ENCODE assay signal across 10 cellular contexts in genomic region chr12:15701721-15702156, GRCh38.
DNase-seq lines count a peak whose midpoint lies in the region; ATAC-seq, FAIRE-seq and TF ChIP-seq lines count a peak whose summit lies in the region.
"Had no signal": no experiment of that assay in that cellular context is flagged by ENCODE, and none has a peak within 500 bp of the region (broad histone marks: within the 10 kb centered on the region; RNA-seq: fewer than 3 reads in every experiment).

No MANE protein-coding gene starts in this region.

- RAD21 ChIA-PET in GM12878 (lab: Charles Lee; ENCODE audit: unreplicated experiment), result interaction anchor here (0.9 to 1.0 kb wide), 2 partner anchors 31 to 95 kb away, joined by 3 to 4 read pairs; no protein-coding TSS in a partner anchor

- intact Hi-C loops in GM12878 (cut with micrococcal nuclease; ENCODE audit: unreplicated experiment), result loop anchor here (2.0 kb wide), 1 partner anchor 31 kb away; no protein-coding TSS in a partner anchor
- intact Hi-C loops in kidney (cut with DNase I), result no loop called here

- no peak for TF ChIP-seq RAD21 in GM12878 (IDR thresholded peaks at IDR 0.05; ENCODE audit: insufficient read depth, low read depth, low read length)

- DNase-seq in SIG-M5 treated with dmso at 0.1 percent for 504 hours (lab: John Stamatoyannopoulos, UW; ENCODE audit: unreplicated experiment), result peak; percentile 11
- DNase-seq in SIG-M5 (lab: John Stamatoyannopoulos, UW), result no peak
- no peak for DNase-seq in GM12878 (ENCODE audit: low read depth, low spot score)
- DNase-seq in kidney, result no peak
- no peak for DNase-seq in suprapubic skin (ENCODE audit: low spot score in 2 of 2)
- no peak for DNase-seq in NCI-H187 (lab: John Stamatoyannopoulos, UW)
- DNase-seq in activated effector memory CD4-positive, alpha-beta T cell treated with anti-CD3 and anti-CD28 coated beads, Interleukin-2, amount 50 U/mL, for 16 hours, result no peak
- no peak for DNase-seq in hippocampal formation (lab: John Stamatoyannopoulos, UW)
- DNase-seq: central memory CD4-positive, alpha-beta T cell had no signal

- H2AFZ ChIP-seq in GM12878 (ENCODE audit: control insufficient read depth, low read depth, low read length), result no peak overlapping the region

- FAIRE-seq in GM12878 (lab: Jason Lieb, UNC) (no peak), kidney (lab: Jason Lieb, UNC) (peak; percentile 90)
- FAIRE-seq: A204.1 had no signal

- H3K4me2 ChIP-seq in GM12878 (ENCODE audit: control insufficient read depth, insufficient read depth), result no peak overlapping the region

- WGBS in GM12878 (ENCODE audit: insufficient coverage, insufficient replicate concordance, low lambda C conversion rate, missing lambda C conversion rate), result 35% methylated on average over 3 of the region's 3 CpGs
- 43% methylated on average over 3 of the region's 3 CpGs for WGBS in suprapubic skin

- POLR2A ChIA-PET in GM12878 (lab: Charles Lee), result interaction anchor here (1.0 kb wide), 1 partner anchor 29 kb away, joined by 3 read pairs; no protein-coding TSS in a partner anchor

- peak; percentile 49 for ATAC-seq in GM12878

- no peaks in the 10 kb centered on the region for H3K27me3 ChIP-seq in GM12878 (replicated peaks in 1 of 2; ENCODE audit: control insufficient read depth in 2 of 2, insufficient read depth in 2 of 2, low read length in 1 of 2)
- H3K27me3 ChIP-seq in suprapubic skin, result no peaks in the 10 kb centered on the region

- BruUV-seq in GM12878 (replicated peaks; lab: Mats Ljungman, UMichigan), result no TSS peak

- H3K36me3 ChIP-seq in GM12878 (ENCODE audit: control insufficient read depth in 2 of 2, insufficient read depth in 2 of 2, low read length in 1 of 2) (no peaks in the 10 kb centered on the region), kidney (ENCODE audit: control insufficient read depth in 1 of 2, insufficient read depth in 2 of 2, low read length in 2 of 2) (no peaks in the 10 kb centered on the region), suprapubic skin (no peaks in the 10 kb centered on the region)

- TF ChIP-seq EP300 in GM12878 (IDR thresholded peaks at IDR 0.05; ENCODE audit: borderline replicate concordance in 1 of 2, control insufficient read depth in 1 of 2, low read depth in 2 of 2, low read length in 2 of 2), result no peak
- TF ChIP-seq EP300 in suprapubic skin (IDR thresholded peaks at IDR 0.05), result no peak

- CTCF ChIA-PET in GM12878 (lab: Yijun Ruan, JAX), result no interaction called here

- TF ChIP-seq POLR2A in GM12878 (IDR thresholded peaks at IDR 0.05; ENCODE audit: low read depth, low read length) (no peak), suprapubic skin (IDR thresholded peaks at IDR 0.05) (no peak)

- SMC1A ChIA-PET in GM12878 (lab: Charles Lee; ENCODE audit: uncharacterized antibody, unreplicated experiment), result interaction anchor here (0.9 to 1.3 kb wide), 3 partner anchors 13 to 29 kb away, joined by 4 to 5 read pairs (median 4); no protein-coding TSS in a partner anchor

- H3K79me2 ChIP-seq in GM12878 (ENCODE audit: control insufficient read depth, insufficient read depth, low read length), result no peaks in the 10 kb centered on the region

- no peaks in the 10 kb centered on the region for H3K4me1 ChIP-seq in GM12878 (ENCODE audit: control insufficient read depth, insufficient read depth, low read length)
- peaks cover 5 to 11% of the 10 kb centered on the region in 2 donors for H3K4me1 ChIP-seq in kidney (ENCODE audit: control insufficient read depth in 1 of 2, insufficient read depth in 1 of 2, low read depth in 1 of 2, low read length in 2 of 2)
- peaks cover 25% of the 10 kb centered on the region for H3K4me1 ChIP-seq in suprapubic skin

- no peak overlapping the region for H3K27ac ChIP-seq in GM12878 (ENCODE audit: control insufficient read depth, insufficient read depth)
- H3K27ac ChIP-seq in kidney (ENCODE audit: low read depth in 2 of 2, low read length in 2 of 2), result peak overlapping the region in 1 of 2 donors; percentile 68
- H3K27ac ChIP-seq in suprapubic skin, result peak overlapping the region; percentile 75

- no peaks in the 10 kb centered on the region for H4K20me1 ChIP-seq in GM12878 (ENCODE audit: control insufficient read depth, insufficient read depth)

- H3K9ac ChIP-seq in GM12878 (ENCODE audit: control insufficient read depth, insufficient read depth, low read length), result no peak overlapping the region
- H3K9ac ChIP-seq in kidney (ENCODE audit: low read length in 2 of 2), result no peak overlapping the region

- H3K4me3 ChIP-seq in GM12878, result no peak overlapping the region
- no peak overlapping the region for H3K4me3 ChIP-seq in kidney (ENCODE audit: low read length in 2 of 2)
- H3K4me3 ChIP-seq in suprapubic skin, result no peak overlapping the region

- TF ChIP-seq CTCF in GM12878 (IDR thresholded peaks at IDR 0.05 in 2 of 3, conservative IDR thresholded peaks at IDR 0.05 in 1 of 3; ENCODE audit: control insufficient read depth in 2 of 3, extremely low read depth in 1 of 3, insufficient read depth in 1 of 3, low read depth in 3 of 3, low read length in 3 of 3) (no peak), kidney (IDR thresholded peaks at IDR 0.05; ENCODE audit: borderline replicate concordance, extremely low read depth, insufficient read depth) (no peak), suprapubic skin (IDR thresholded peaks at IDR 0.05) (no peak)

- in situ Hi-C loops in GM12878 (cut with MboI), result no loop called here

- H3K9me3 ChIP-seq in GM12878 (replicated peaks; ENCODE audit: control insufficient read depth, insufficient read depth, low read length) (no peaks in the 10 kb centered on the region), kidney (ENCODE audit: control insufficient read depth in 1 of 2, low read length in 2 of 2) (no peaks in the 10 kb centered on the region), suprapubic skin (no peaks in the 10 kb centered on the region)

TF ChIP-seq in GM12878, 131 proteins besides CTCF, POLR2A, EP300 and RAD21 (continues in another document):
- TF ChIP-seq TCF7 (IDR thresholded peaks at IDR 0.05; ENCODE audit: borderline replicate concordance) (no peak), CEBPZ (IDR thresholded peaks at IDR 0.05; ENCODE audit: low read depth, low read length) (no peak), STAT3 (IDR thresholded peaks at IDR 0.05; ENCODE audit: low read depth, low read length) (no peak), HDAC6 (IDR thresholded peaks at IDR 0.05; ENCODE audit: unreplicated experiment) (no peak), PKNOX1 (IDR thresholded peaks at IDR 0.05) (no peak), REST (IDR thresholded peaks at IDR 0.05; ENCODE audit: low read depth, low read length) (no peak), DPF2 (IDR thresholded peaks at IDR 0.05) (no peak)
